ENCODE assay signal across 7 cellular contexts in the genomic region with DNA sequence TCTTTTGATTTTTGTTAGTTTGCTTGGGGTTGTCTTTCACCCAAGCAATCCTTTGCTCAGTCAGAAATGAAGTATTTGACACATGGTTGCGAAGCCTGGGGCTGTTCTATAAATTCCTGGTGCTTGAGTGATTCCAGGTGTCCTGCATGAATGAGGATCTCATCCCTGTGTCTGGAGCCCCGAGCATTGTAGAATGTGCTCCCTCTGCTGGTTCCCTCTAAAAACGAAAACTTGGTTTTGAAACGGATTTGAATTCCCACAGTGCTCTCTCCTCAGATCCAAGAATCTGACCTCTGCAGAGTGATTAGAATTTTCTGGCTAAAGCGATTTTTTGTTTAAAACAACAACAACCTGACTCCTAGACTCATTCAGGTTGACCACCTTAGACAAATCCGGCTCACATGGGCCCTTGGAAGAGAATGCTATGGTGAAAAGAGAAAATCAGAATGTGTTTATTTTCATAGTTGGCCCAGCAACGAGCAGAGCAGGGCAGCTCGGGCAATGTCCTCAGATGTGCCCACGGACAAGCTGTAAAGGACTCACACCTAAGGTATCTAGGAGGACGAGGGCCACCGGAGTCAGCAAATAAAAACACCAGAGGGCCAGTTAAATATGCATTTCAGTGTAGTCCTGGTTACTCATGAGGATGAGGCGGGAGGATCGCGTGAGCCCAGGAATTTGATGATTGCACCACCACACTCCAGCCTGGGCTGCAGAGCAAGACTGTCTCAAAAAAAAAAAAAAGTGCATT. TPM values are rescaled to one million over a fixed set of nuclear protein-coding genes. Genes with fewer than 3 reads are reported as not detected.
DNase-seq lines count a peak whose midpoint lies in the region; ATAC-seq and TF ChIP-seq lines count a peak whose summit lies in the region.

No MANE protein-coding gene starts in this region.

- H3K4me3 Mint-ChIP-seq in effector memory CD8-positive, alpha-beta T cell = peak overlapping the region in 1 of 2 donors; percentile 23

- CTCF ChIA-PET in PC-9 (lab: Charles Lee) = no interaction called here

- peak; percentile 36 for ATAC-seq in effector memory CD8-positive, alpha-beta T cell (replicated peaks)
- ATAC-seq in upper lobe of right lung (peak; percentile 67), HG03520 (IDR thresholded peaks at IDR 0.05; ENCODE audit: unreplicated experiment) (no peak)

- H3K27ac ChIP-seq in DOHH2 (ENCODE audit: low read depth, low read length) (no peak overlapping the region), PC-9 (peak overlapping the region; percentile 88), upper lobe of right lung (peak overlapping the region; percentile 70)

- no peaks in the 10 kb centered on the region for H3K36me3 Mint-ChIP-seq in effector memory CD8-positive, alpha-beta T cell (ENCODE audit: insufficient read depth)

- H4K20me1 ChIP-seq in DOHH2 (ENCODE audit: control insufficient read depth, insufficient read depth, low read depth, low read length) = no peaks in the 10 kb centered on the region
- H4K20me1 ChIP-seq in PC-9 (ENCODE audit: insufficient read depth) = no peaks in the 10 kb centered on the region

- no peaks in the 10 kb centered on the region for H3K9me3 ChIP-seq in DOHH2 (ENCODE audit: control insufficient read depth, insufficient read depth, low read length)
- no peaks in the 10 kb centered on the region for H3K9me3 ChIP-seq in PC-9 (ENCODE audit: insufficient read depth, low read depth)
- H3K9me3 ChIP-seq in upper lobe of right lung = no peaks in the 10 kb centered on the region

- H3K27me3 Mint-ChIP-seq in effector memory CD8-positive, alpha-beta T cell = peaks cover 12 to 72% of the 10 kb centered on the region in 2 donors

- POLR2A ChIA-PET in PC-9 (lab: Charles Lee; ENCODE audit: unreplicated experiment) = interaction anchor here (0.6 kb wide), 1 partner anchor 66 kb away, joined by 4 read pairs; no protein-coding TSS in a partner anchor

- H3F3A ChIP-seq in DOHH2 (ENCODE audit: control insufficient read depth, insufficient read depth) (no peaks in the 10 kb centered on the region), PC-9 (ENCODE audit: insufficient read depth, low read depth) (peaks cover 23% of the 10 kb centered on the region; the same call in 1 of the 2 replicates)

- H3K4me1 ChIP-seq in DOHH2 (ENCODE audit: control insufficient read depth, low read length) = peaks cover 42% of the 10 kb centered on the region
- H3K4me1 ChIP-seq in PC-9 (replicated peaks; ENCODE audit: insufficient read depth) = peaks cover 45% of the 10 kb centered on the region
- peaks cover 12% of the 10 kb centered on the region for H3K4me1 ChIP-seq in upper lobe of right lung

- H3K4me2 ChIP-seq in DOHH2 (ENCODE audit: low read length) = peak overlapping the region; percentile 71
- H3K4me2 ChIP-seq in PC-9 = peak overlapping the region; percentile 84

- H3K36me3 ChIP-seq in DOHH2 (ENCODE audit: control insufficient read depth, low read length) = no peaks in the 10 kb centered on the region
- no peaks in the 10 kb centered on the region for H3K36me3 ChIP-seq in PC-9 (ENCODE audit: low read depth)
- H3K36me3 ChIP-seq in upper lobe of right lung = no peaks in the 10 kb centered on the region

- H3K79me2 ChIP-seq in DOHH2 (ENCODE audit: control insufficient read depth, low read length) (no peaks in the 10 kb centered on the region), PC-9 (ENCODE audit: low read depth) (no peaks in the 10 kb centered on the region)

- peak overlapping the region in 1 of 2 donors; percentile 35 for H3K27ac Mint-ChIP-seq in effector memory CD8-positive, alpha-beta T cell

- no TSS peak for BruUV-seq in PC-9 (replicated peaks; lab: Mats Ljungman, UMichigan)

- DNase-seq in HPDE6-E6E7 (ENCODE audit: extremely low spot score) = peak; percentile 61
- DNase-seq in PC-9 = peak; percentile 62 to 95
- peak in 1 of 3 experiments; percentile 15 for DNase-seq in effector memory CD8-positive, alpha-beta T cell
- peak; percentile 53 to 62 for DNase-seq in lung microvascular endothelial cell (ENCODE audit: low read depth in 2 of 2)
- no peak for DNase-seq in upper lobe of right lung

- peak overlapping the region; percentile 76 for H2AFZ ChIP-seq in PC-9

- peak; percentile 76 for TF ChIP-seq CTCF in DOHH2 (IDR thresholded peaks at IDR 0.05; ENCODE audit: low read depth, low read length, poor library complexity, severe bottlenecking)
- peak; percentile 82 for TF ChIP-seq CTCF in PC-9 (conservative IDR thresholded peaks at IDR 0.05)
- TF ChIP-seq CTCF in upper lobe of right lung (IDR thresholded peaks at IDR 0.05) = peak; percentile 60

- peak overlapping the region; percentile 63 for H3K4me3 ChIP-seq in DOHH2 (ENCODE audit: low read length)
- H3K4me3 ChIP-seq in PC-9 = peak overlapping the region; percentile 49; the same call in 1 of the 2 replicates
- no peak overlapping the region for H3K4me3 ChIP-seq in upper lobe of right lung

- intact Hi-C loops in PC-9 (cut with micrococcal nuclease; ENCODE audit: unreplicated experiment) (loop anchor here (1.0 to 5.0 kb wide), 4 partner anchors 44 to 159 kb away; partner anchors contain the start of gene PARP4), upper lobe of right lung (cut with DNase I) (no loop called here)

- H3K9me2 ChIP-seq in DOHH2 (replicated peaks; ENCODE audit: control insufficient read depth, low read length) = no peaks in the 10 kb centered on the region
- H3K9me2 ChIP-seq in PC-9 (ENCODE audit: insufficient read depth) = no peaks in the 10 kb centered on the region

- no peaks in the 10 kb centered on the region for H3K27me3 ChIP-seq in DOHH2 (ENCODE audit: control insufficient read depth, low read length)
- no peaks in the 10 kb centered on the region for H3K27me3 ChIP-seq in PC-9 (ENCODE audit: insufficient read depth, low read depth)
- H3K27me3 ChIP-seq in upper lobe of right lung = no peaks in the 10 kb centered on the region

- H3K4me1 Mint-ChIP-seq in effector memory CD8-positive, alpha-beta T cell (ENCODE audit: low read depth in 2 of 2) = peaks cover 5 to 6% of the 10 kb centered on the region in 2 donors

- no peaks in the 10 kb centered on the region for H3K9me3 Mint-ChIP-seq in effector memory CD8-positive, alpha-beta T cell

RNA-seq across cellular contexts. Expression of gene ATP12A, which starts 8.7 kb away (rescaled TPM):
- total RNA-seq in PC-9 (2021) (0.09 TPM in 1 of 2 replicates, not detected in the other), lung microvascular endothelial cell (not detected in 2 replicates), upper lobe of right lung (not detected)
